8 cellular contexts compared by ENCODE assay signal in the genomic region with DNA sequence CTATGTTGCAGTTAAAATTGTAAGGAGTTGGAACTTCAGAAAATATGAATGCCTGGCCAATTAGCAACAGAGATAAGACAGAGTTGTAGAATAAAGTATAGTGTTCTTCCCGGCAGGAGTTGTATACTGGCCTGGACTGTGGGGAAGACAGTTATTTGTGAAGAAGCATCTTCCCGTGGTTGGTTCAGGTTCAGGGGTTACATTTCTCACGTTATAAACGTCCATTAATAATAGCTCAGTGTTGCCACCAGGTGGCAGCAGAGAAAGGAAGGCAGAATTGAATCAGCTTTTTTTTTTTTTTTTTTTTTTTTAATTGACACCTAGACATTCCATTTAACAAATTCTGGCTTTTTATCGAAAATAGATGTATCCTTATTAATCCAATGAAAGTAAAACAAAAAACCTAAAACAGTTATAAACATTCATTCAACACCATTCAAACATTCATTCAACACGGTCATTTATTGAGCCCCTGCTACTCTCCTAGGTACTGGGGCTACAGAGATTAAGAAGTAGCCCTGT.
DNase-seq lines count a peak whose midpoint lies in the region; ATAC-seq, FAIRE-seq and TF ChIP-seq lines count a peak whose summit lies in the region.

No MANE protein-coding gene starts in this region.

- WGBS in A549 (ENCODE audit: missing lambda C conversion rate), result 17% methylated on average over 6 of the region's 6 CpGs
- 16 to 17% methylated on average over 6 of the region's 6 CpGs for WGBS in transverse colon (ENCODE audit: low coverage in 1 of 2), 2 donors

- H3K4me3 ChIP-seq in A549, result no peak overlapping the region
- no peak overlapping the region for H3K4me3 ChIP-seq in transverse colon

- no peak for ATAC-seq in A549
- no peak for ATAC-seq in HG03521 (IDR thresholded peaks at IDR 0.05; ENCODE audit: unreplicated experiment)

- H3K36me3 ChIP-seq in transverse colon, result no peaks in the 10 kb centered on the region

- TF ChIP-seq CTCF in A549 (IDR thresholded peaks at IDR 0.05) (peak; percentile 96), nephron (IDR thresholded peaks at IDR 0.05; ENCODE audit: unreplicated experiment in 3 of 3) (peak; percentile 70 to 78 (median 77)), transverse colon (IDR thresholded peaks at IDR 0.05) (peak; percentile 75 to 85 (median 76))

- no peaks in the 10 kb centered on the region for H3K9me3 ChIP-seq in A549
- H3K9me3 ChIP-seq in transverse colon, result no peaks in the 10 kb centered on the region

- peak overlapping the region; percentile 8; the same call in 1 of the 3 replicates for H3K4me2 ChIP-seq in A549

- TF ChIP-seq RAD21 in A549 (conservative IDR thresholded peaks at IDR 0.05 in 1 of 2, IDR thresholded peaks at IDR 0.05 in 1 of 2), result peak; percentile 78 to 80

- peaks cover 15% of the 10 kb centered on the region for H3K36me3 Mint-ChIP-seq in nephron (ENCODE audit: low read depth)

- intact Hi-C loops in transverse colon (cut with DNase I; ENCODE audit: low total_unique reads), result loop anchor here (10.0 kb wide), 2 partner anchors 61 to 411 kb away; no protein-coding TSS in a partner anchor

- H3K27me3 ChIP-seq in transverse colon, result no peaks in the 10 kb centered on the region

- CTCF ChIA-PET in A549 (lab: Yijun Ruan, JAX), result interaction anchor here (0.5 to 20.8 kb wide), 60 partner anchors 9 to 949 kb away, joined by 3 to 522 read pairs (median 4); a partner anchor contains a TSS

- H3K4me1 Mint-ChIP-seq in nephron, result peaks cover 17% of the 10 kb centered on the region

- TF ChIP-seq POLR2A in A549 (IDR thresholded peaks at IDR 0.05; ENCODE audit: low read length) (no peak), GM12891 (IDR thresholded peaks at IDR 0.05; ENCODE audit: low read depth, low read length) (no peak), erythroblast (IDR thresholded peaks at IDR 0.05; ENCODE audit: low read length) (no peak), transverse colon (IDR thresholded peaks at IDR 0.05) (no peak)

- POLR2A ChIA-PET in A549 (lab: Yijun Ruan, JAX), result interaction anchor here (0.5 to 1.7 kb wide), 7 partner anchors 9 to 995 kb away, joined by 3 to 7 read pairs (median 3); no protein-coding TSS in a partner anchor

- peak overlapping the region in 2 of 3 experiments; percentile 26 to 47 for H3K27ac Mint-ChIP-seq in nephron

- peak in 1 of 2 experiments; percentile 73 for DNase-seq in A549 (ENCODE audit: low read depth in 1 of 2, low spot score in 1 of 2)
- DNase-seq in GM12891 (ENCODE audit: insufficient read length, low spot score), result peak; percentile 38
- DNase-seq in NCI-H69 (lab: John Stamatoyannopoulos, UW), result peak; percentile 53
- DNase-seq in activated CD8-positive, alpha-beta memory T cell treated with anti-CD3 and anti-CD28 coated beads, Interleukin-2, amount 50 U/mL, for 1 hour (ENCODE audit: extremely low read depth), result peak; percentile 17
- DNase-seq in erythroblast (lab: John Stamatoyannopoulos, UW), result peak; percentile 32 to 60
- DNase-seq in transverse colon, result peak; percentile 67

- H3K9me3 Mint-ChIP-seq in nephron, result peaks cover 2% of the 10 kb centered on the region

- no peak for TF ChIP-seq EP300 in A549 (IDR thresholded peaks at IDR 0.05)
- TF ChIP-seq EP300 in transverse colon (IDR thresholded peaks at IDR 0.05; ENCODE audit: low read depth), result no peak

- in situ Hi-C loops in transverse colon (cut with MboI; ENCODE audit: low pct_ligation_motif_present in 1 of 4, low pct_unique_long_range_greater_than_20kb in 1 of 4, low sequenced_read_pairs in 3 of 4), result loop anchor here in 1 of 4 donors (25.0 kb wide), 1 partner anchor 282 kb away; no protein-coding TSS in a partner anchor

- H3K27ac ChIP-seq in A549 (peak overlapping the region; percentile 89 to 99), transverse colon (no peak overlapping the region)

- H3K27me3 Mint-ChIP-seq in nephron (ENCODE audit: low read depth), result peaks cover 5% of the 10 kb centered on the region

- H3K4me3 Mint-ChIP-seq in nephron, result no peak overlapping the region

- no peak for FAIRE-seq in A549 (lab: Jason Lieb, UNC)
- peak; percentile 45 for FAIRE-seq in GM12891 (lab: Jason Lieb, UNC)

- peaks cover 52% of the 10 kb centered on the region for H3K4me1 ChIP-seq in A549
- peaks cover 0 to 28% (median 15%) of the 10 kb centered on the region in 4 donors for H3K4me1 ChIP-seq in transverse colon

TF ChIP-seq in A549, 52 proteins besides CTCF, POLR2A, EP300 and RAD21:
- TF ChIP-seq SMC3 (IDR thresholded peaks at IDR 0.05) (peak; percentile 89), NFE2L2 (conservative IDR thresholded peaks at IDR 0.05; ENCODE audit: low read length) (no peak), HOXB13 (CRISPR knock-in tag; IDR thresholded peaks at IDR 0.05; ENCODE audit: low read depth) (no peak)

TF ChIP-seq in GM12891, 5 proteins besides CTCF, POLR2A, EP300 and RAD21:
- TF ChIP-seq PAX5 (IDR thresholded peaks at IDR 0.05; ENCODE audit: insufficient read depth, low read length, severe bottlenecking), result no peak
- no peak for TF ChIP-seq SPI1 (IDR thresholded peaks at IDR 0.05; ENCODE audit: low read depth, low read length)

Comparison
In these comparisons a context has a peak if more than half of its experiments do, and no peak if none do; other contexts are left out.
1. H3K27ac ChIP-seq: peak in A549 (2 of 2); none in transverse colon (0 of 4).
2. Peak in every context shown above with its lines, with median percentiles within 50 percentile points of each other: CTCF ChIP-seq.